1 cellular context compared by ENCODE assay signal in genomic region chr18:31102020-31102684, GRCh38.
TF ChIP-seq lines count a peak whose summit lies in the region.

Gene DSC2 (minus strand): TSS chr18:31102421. CDS start chr18:31101971, 450 bp downstream.

TF ChIP-seq in HepG2, 621 proteins besides CTCF, POLR2A, EP300 and RAD21 (continued from another document and continues in another):
- TF ChIP-seq ZNF280D (CRISPR knock-in tag; IDR thresholded peaks at IDR 0.05) (peak; percentile 59; the same call in 1 of the 2 replicates), SNAPC5 (CRISPR knock-in tag; IDR thresholded peaks at IDR 0.05; ENCODE audit: borderline replicate concordance) (no peak), ZNF879 (CRISPR knock-in tag; IDR thresholded peaks at IDR 0.05) (no peak), ZSCAN31 (CRISPR knock-in tag; IDR thresholded peaks at IDR 0.05; ENCODE audit: low read depth) (no peak), ZC3H4 (CRISPR knock-in tag; IDR thresholded peaks at IDR 0.05; ENCODE audit: borderline replicate concordance) (no peak), ZBTB26 (CRISPR knock-in tag; IDR thresholded peaks at IDR 0.05; ENCODE audit: borderline replicate concordance) (0 out of 2 replicates have a peak, but pooled peaks have one; percentile 24), ZFP36L2 (CRISPR knock-in tag; IDR thresholded peaks at IDR 0.05) (no peak; the same call in 1 of the 2 replicates), ZNF513 (CRISPR knock-in tag; conservative IDR thresholded peaks at IDR 0.05) (no peak), SP4 (CRISPR knock-in tag; IDR thresholded peaks at IDR 0.05) (no peak), ZMYM2 (CRISPR knock-in tag; IDR thresholded peaks at IDR 0.05) (no peak), ZBTB33 (CRISPR knock-in tag; IDR thresholded peaks at IDR 0.05) (no peak), MIXL1 (CRISPR knock-in tag; IDR thresholded peaks at IDR 0.05) (peak; percentile 60; the same call in 1 of the 2 replicates), ZNF407 (CRISPR knock-in tag; IDR thresholded peaks at IDR 0.05; ENCODE audit: not compliant biosample characterization) (no peak), CERS6 (CRISPR knock-in tag; IDR thresholded peaks at IDR 0.05) (no peak), ZNF275 (CRISPR knock-in tag; IDR thresholded peaks at IDR 0.05; ENCODE audit: borderline replicate concordance) (0 out of 2 replicates have a peak, but pooled peaks have one; percentile 38), NR1H2 (CRISPR knock-in tag; IDR thresholded peaks at IDR 0.05; ENCODE audit: borderline replicate concordance, low read depth) (no peak), ZNF570 (CRISPR knock-in tag; IDR thresholded peaks at IDR 0.05; ENCODE audit: borderline replicate concordance) (no peak), MED13 (CRISPR knock-in tag; IDR thresholded peaks at IDR 0.05) (peak; percentile 51; the same call in 1 of the 2 replicates), HNF4G (IDR thresholded peaks at IDR 0.05; ENCODE audit: borderline replicate concordance, low read depth, low read length) (0 out of 2 replicates have a peak, but pooled peaks have one; percentile 16), HNF4G (CRISPR knock-in tag; IDR thresholded peaks at IDR 0.05; ENCODE audit: borderline replicate concordance, low read depth) (0 out of 2 replicates have a peak, but pooled peaks have one; percentile 62), ZNF678 (CRISPR knock-in tag; IDR thresholded peaks at IDR 0.05) (no peak), STAT6 (CRISPR knock-in tag; IDR thresholded peaks at IDR 0.05; ENCODE audit: borderline replicate concordance) (no peak), ZNF121 (CRISPR knock-in tag; IDR thresholded peaks at IDR 0.05) (no peak), ZBTB7B (CRISPR knock-in tag; IDR thresholded peaks at IDR 0.05) (peak; percentile 78), RFX5 (IDR thresholded peaks at IDR 0.05; ENCODE audit: low read depth, low read length) (no peak), ZNF317 (CRISPR knock-in tag; IDR thresholded peaks at IDR 0.05) (no peak), MTF2 (CRISPR knock-in tag; IDR thresholded peaks at IDR 0.05; ENCODE audit: borderline replicate concordance) (no peak), NFIC (IDR thresholded peaks at IDR 0.05; ENCODE audit: low read length) (no peak), ZNF7 (CRISPR knock-in tag; IDR thresholded peaks at IDR 0.05) (no peak), ZNF766 (CRISPR knock-in tag; IDR thresholded peaks at IDR 0.05; ENCODE audit: borderline replicate concordance) (no peak), TOE1 (CRISPR knock-in tag; IDR thresholded peaks at IDR 0.05) (no peak), ZKSCAN5 (CRISPR knock-in tag; IDR thresholded peaks at IDR 0.05) (no peak), YY1 (IDR thresholded peaks at IDR 0.05; ENCODE audit: insufficient read depth, insufficient replicate concordance, low read depth, low read length) (peak; percentile 15), KLF15 (CRISPR knock-in tag; IDR thresholded peaks at IDR 0.05; ENCODE audit: borderline replicate concordance) (no peak), TAF15 (IDR thresholded peaks at IDR 0.05; ENCODE audit: low read depth, low read length, poor library complexity, severe bottlenecking) (no peak)
